Comparison of ENCODE assay signal across 1 cellular context in the genomic region with DNA sequence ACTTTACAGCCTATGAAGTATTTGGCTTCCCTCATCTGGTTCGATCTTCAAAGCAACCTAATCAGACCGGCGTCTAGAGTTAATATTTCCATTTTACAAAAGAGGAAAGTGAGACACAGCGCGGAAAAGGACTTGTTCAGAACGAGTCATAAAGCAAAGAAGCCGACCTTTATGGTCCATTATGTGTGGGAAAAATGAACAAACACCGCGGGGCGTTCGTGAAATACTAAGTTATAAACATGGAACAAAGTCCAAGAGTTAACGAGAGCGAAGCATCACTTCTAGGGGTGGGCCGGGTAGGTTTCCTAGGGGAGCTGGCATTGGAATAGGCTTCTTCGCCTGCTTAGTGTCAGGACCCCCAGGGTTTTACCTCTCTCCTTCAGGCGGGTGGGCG.
TF ChIP-seq lines count a peak whose summit lies in the region.

No MANE protein-coding gene starts in this region.

TF ChIP-seq in IMR-90, 13 proteins besides CTCF, POLR2A, EP300 and RAD21:
- TF ChIP-seq CHD1 (IDR thresholded peaks at IDR 0.05; ENCODE audit: low read depth, low read length): no peak
- no peak for TF ChIP-seq FOS (IDR thresholded peaks at IDR 0.05; ENCODE audit: low read depth, low read length)
- TF ChIP-seq USF2 (IDR thresholded peaks at IDR 0.05; ENCODE audit: low read depth, low read length): no peak
- TF ChIP-seq NFE2L2 (IDR thresholded peaks at IDR 0.05; ENCODE audit: low read depth, low read length): no peak
- no peak for TF ChIP-seq RFX5 (IDR thresholded peaks at IDR 0.05; ENCODE audit: low read depth, low read length)
- no peak for TF ChIP-seq SMC3 (IDR thresholded peaks at IDR 0.05; ENCODE audit: low read depth, low read length)
- TF ChIP-seq MAFK (IDR thresholded peaks at IDR 0.05; ENCODE audit: low read depth, low read length): no peak
- TF ChIP-seq, protein P1, sequence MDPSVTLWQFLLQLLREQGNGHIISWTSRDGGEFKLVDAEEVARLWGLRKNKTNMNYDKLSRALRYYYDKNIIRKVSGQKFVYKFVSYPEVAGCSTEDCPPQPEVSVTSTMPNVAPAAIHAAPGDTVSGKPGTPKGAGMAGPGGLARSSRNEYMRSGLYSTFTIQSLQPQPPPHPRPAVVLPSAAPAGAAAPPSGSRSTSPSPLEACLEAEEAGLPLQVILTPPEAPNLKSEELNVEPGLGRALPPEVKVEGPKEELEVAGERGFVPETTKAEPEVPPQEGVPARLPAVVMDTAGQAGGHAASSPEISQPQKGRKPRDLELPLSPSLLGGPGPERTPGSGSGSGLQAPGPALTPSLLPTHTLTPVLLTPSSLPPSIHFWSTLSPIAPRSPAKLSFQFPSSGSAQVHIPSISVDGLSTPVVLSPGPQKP (IDR thresholded peaks at IDR 0.05; ENCODE audit: borderline replicate concordance, low read depth, low read length): no peak
- TF ChIP-seq MXI1 (IDR thresholded peaks at IDR 0.05; ENCODE audit: borderline replicate concordance, low read depth, low read length): no peak
- TF ChIP-seq MAZ (IDR thresholded peaks at IDR 0.05; ENCODE audit: borderline replicate concordance, low read depth, low read length): no peak
